28 cellular contexts compared by ENCODE assay signal in genomic region chr2:71725836-71726235, GRCh38.
"Had no signal": no experiment of that assay in that cellular context is flagged by ENCODE, and none has a peak within 500 bp of the region (broad histone marks: within the 10 kb centered on the region; RNA-seq: fewer than 3 reads in every experiment).

No MANE protein-coding gene starts in this region.

- H3K27ac ChIP-seq: neural progenitor cell, ovary, parathyroid adenoma, psoas muscle, right lobe of liver, skin epidermis, spleen, thoracic aorta, thyroid gland, tibial nerve, upper lobe of left lung, uterus had no signal

- H3K36me3 ChIP-seq: neural progenitor cell, ovary, right lobe of liver, spleen, thoracic aorta, thyroid gland, tibial nerve, upper lobe of left lung, uterus had no signal

- ATAC-seq: naive thymus-derived CD4-positive, alpha-beta T cell; natural killer cell; psoas muscle; right cardiac atrium; right lobe of liver; stimulated activated memory B cell treated with anti-CD40 and anti-IgM and Interleukin-4, amounts not matched to agents 10 μg/mL and 1 μg/mL and 100 μg/mL, for 72 hours; stimulated activated naive CD8-positive, alpha-beta T cell treated with anti-CD3 and anti-CD28 coated beads, Interleukin-15, amount 100 ng/mL, for 72 hours; stimulated activated naive CD8-positive, alpha-beta T cell treated with anti-CD3 and anti-CD28 coated beads, Interleukin-15, Interleukin-2, amounts not matched to agents 100 U/mL and 50 U/mL, for 24 hours had no signal

- H3K4me3 ChIP-seq: neural progenitor cell, ovary, psoas muscle, right lobe of liver, skin epidermis, smooth muscle cell, spleen, thoracic aorta, thyroid gland, tibial nerve, upper lobe of left lung, uterus had no signal

- H3K4me1 ChIP-seq: parathyroid adenoma, psoas muscle, uterus had no signal

- DNase-seq: naive thymus-derived CD4-positive, alpha-beta T cell; natural killer cell; occipital lobe; ovary; posterior cingulate gyrus; psoas muscle; right cardiac atrium; right lobe of liver; spleen; stimulated activated CD4-positive, alpha-beta T cell treated with anti-CD3 and anti-CD28 coated beads, Interleukin-12 subunit alpha, Interleukin-12 subunit beta, amount 100 ng/mL, for 4 hours; stimulated activated CD4-positive, alpha-beta T cell treated with anti-CD3 and anti-CD28 coated beads, Interleukin-1b, Interleukin-23, amount 100 ng/mL, for 48 hours; stimulated activated CD4-positive, alpha-beta T cell treated with anti-CD3 and anti-CD28 coated beads, Interleukin-4, amount 100 ng/mL, for 1 hour; stimulated activated CD4-positive, alpha-beta T cell treated with anti-CD3 and anti-CD28 coated beads, Interleukin-4, amount 100 ng/mL, for 4 hours; stimulated activated CD8-positive, alpha-beta memory T cell treated with anti-CD3 and anti-CD28 coated beads, Interleukin-4, amount 100 ng/mL, for 48 hours; stimulated activated naive CD4-positive, alpha-beta T cell; stimulated activated naive CD8-positive, alpha-beta T cell treated with anti-CD3 and anti-CD28 coated beads, Interleukin-15, amount 100 ng/mL, for 72 hours; stimulated activated naive CD8-positive, alpha-beta T cell treated with anti-CD3 and anti-CD28 coated beads, Interleukin-15, Interleukin-2, amounts not matched to agents 100 U/mL and 50 U/mL, for 24 hours; thyroid gland; trophoblast cell; upper lobe of left lung; uterus had no signal

- H3K27me3 ChIP-seq: neural progenitor cell, ovary, right lobe of liver, spleen, thyroid gland, tibial nerve, upper lobe of left lung, uterus had no signal

- H3K9me3 ChIP-seq: ovary, right lobe of liver, thoracic aorta, thyroid gland, uterus had no signal
